ENCODE assay signal across 8 cellular contexts in genomic region chr4:3257691-3258482, GRCh38. TPM values are rescaled to one million over a fixed set of nuclear protein-coding genes. Genes with fewer than 3 reads are reported as not detected.
A peak's percentile ranks its signal among the peaks of the same experiment; 100 is the strongest.
DNase-seq lines count a peak whose midpoint lies in the region; ATAC-seq and TF ChIP-seq lines count a peak whose summit lies in the region.

No MANE protein-coding gene starts in this region.

- H3K36me3 ChIP-seq in OCI-LY7 (ENCODE audit: insufficient read depth, low read length) = no peaks in the 10 kb centered on the region
- no peaks in the 10 kb centered on the region for H3K36me3 ChIP-seq in hepatocyte (replicated peaks; ENCODE audit: insufficient read depth, low read depth)

- no peaks in the 10 kb centered on the region for H3K27me3 ChIP-seq in hepatocyte

- H3K4me2 ChIP-seq in OCI-LY7 (ENCODE audit: low read length) = no peak overlapping the region
- H3K4me2 ChIP-seq in hepatocyte = no peak overlapping the region

- intact Hi-C loops in OCI-LY7 (cut with micrococcal nuclease; ENCODE audit: unreplicated experiment) = no loop called here

- H3K79me2 ChIP-seq in OCI-LY7 (ENCODE audit: insufficient read depth, low read depth, low read length) (no peaks in the 10 kb centered on the region), hepatocyte (no peaks in the 10 kb centered on the region)

- H2AFZ ChIP-seq in OCI-LY7 (ENCODE audit: low read length) (no peak overlapping the region), hepatocyte (no peak overlapping the region)

- no peaks in the 10 kb centered on the region for H3K9me2 ChIP-seq in OCI-LY7 (ENCODE audit: insufficient read depth, low read length)
- no peaks in the 10 kb centered on the region for H3K9me2 ChIP-seq in hepatocyte (replicated peaks; ENCODE audit: insufficient read depth)

- DNase-seq in AG08396 (ENCODE audit: low spot score) = peak; percentile 73
- DNase-seq in NCI-H526 (lab: John Stamatoyannopoulos, UW) = peak; percentile 45 to 86
- DNase-seq in fibroblast of the aortic adventitia (ENCODE audit: low read depth) = peak; percentile 44
- no peak for DNase-seq in OCI-LY7 (ENCODE audit: low spot score)
- DNase-seq in hepatocyte (ENCODE audit: low spot score) = no peak
- no peak for DNase-seq in superior temporal gyrus (ENCODE audit: extremely low spot score)

- H3K27ac ChIP-seq in OCI-LY7 (ENCODE audit: low read depth, low read length, poor library complexity, severe bottlenecking) = no peak overlapping the region
- no peak overlapping the region for H3K27ac ChIP-seq in hepatocyte

- H3K4me3 ChIP-seq in fibroblast of the aortic adventitia (ENCODE audit: low read depth, low read length) (no peak overlapping the region), OCI-LY7 (ENCODE audit: low read depth, low read length, poor library complexity, severe bottlenecking) (no peak overlapping the region), hepatocyte (no peak overlapping the region)

- POLR2A ChIA-PET in OCI-LY7 (lab: Charles Lee) = interaction anchor here (0.6 kb wide), 2 partner anchors 20 to 419 kb away, joined by 3 read pairs; no protein-coding TSS in a partner anchor

- TF ChIP-seq CTCF in fibroblast of the aortic adventitia (IDR thresholded peaks at IDR 0.05; ENCODE audit: insufficient read depth, low read length) = no peak
- TF ChIP-seq CTCF in OCI-LY7 (conservative IDR thresholded peaks at IDR 0.05; ENCODE audit: low read length) = no peak
- TF ChIP-seq CTCF in hepatocyte (IDR thresholded peaks at IDR 0.05; ENCODE audit: poor library complexity) = no peak

- H3K9me3 ChIP-seq in OCI-LY7 (ENCODE audit: low read length) (no peaks in the 10 kb centered on the region), hepatocyte (ENCODE audit: low read depth) (no peaks in the 10 kb centered on the region)

- H3K4me1 ChIP-seq in OCI-LY7 (ENCODE audit: insufficient read depth, low read length, poor library complexity, severe bottlenecking) (no peaks in the 10 kb centered on the region), hepatocyte (ENCODE audit: insufficient read depth) (no peaks in the 10 kb centered on the region)

- no peaks in the 10 kb centered on the region for H4K20me1 ChIP-seq in OCI-LY7 (ENCODE audit: insufficient read depth, low read length)
- no peaks in the 10 kb centered on the region for H4K20me1 ChIP-seq in hepatocyte (ENCODE audit: insufficient read depth, poor library complexity, severe bottlenecking)

- no TSS peak for BruUV-seq in OCI-LY7 (replicated peaks; lab: Mats Ljungman, UMichigan)

- peak; percentile 61 for ATAC-seq in GM18907 (IDR thresholded peaks at IDR 0.05; ENCODE audit: unreplicated experiment)
- ATAC-seq in GM21526 (IDR thresholded peaks at IDR 0.05; ENCODE audit: low FRiP score, unreplicated experiment) = no peak

- CTCF ChIA-PET in OCI-LY7 (lab: Charles Lee; ENCODE audit: unreplicated experiment) = no interaction called here

- 97% methylated on average over 26 of the region's 26 CpGs for WGBS in hepatocyte (ENCODE audit: low lambda C conversion rate, missing lambda C conversion rate)

RNA-seq across cellular contexts. Expression of gene MSANTD1, which starts 8.9 kb away (rescaled TPM):
- total RNA-seq in fibroblast of the aortic adventitia (ENCODE audit: low replicate concordance) = 0.41 and 0.63 TPM in 2 replicates
- total RNA-seq in OCI-LY7 (2014; rRNA removed; shearing (Covaris generic)) = 0.08 and 0.13 TPM in 2 replicates
- total RNA-seq in OCI-LY7 (2022) = 0.53 and 1.0 TPM in 2 replicates
- total RNA-seq in hepatocyte = 0.08 and 0.57 TPM in 2 replicates
- polyA plus RNA-seq in hepatocyte = 0.30 and 0.51 TPM in 2 replicates

RNA-seq across cellular contexts. Expression of gene RGS12, which starts 34.9 kb away (rescaled TPM):
- total RNA-seq in fibroblast of the aortic adventitia (ENCODE audit: low replicate concordance) (15.1 and 36.7 TPM in 2 replicates), OCI-LY7 (2022) (5.2 and 6.5 TPM in 2 replicates), hepatocyte (22.5 and 33.6 TPM in 2 replicates)
- total RNA-seq in OCI-LY7 (2014; rRNA removed; shearing (Covaris generic)) = 6.4 and 9.4 TPM in 2 replicates
- 19.6 and 31.9 TPM in 2 replicates for polyA plus RNA-seq in hepatocyte

Comparison
In these comparisons a context has a peak if more than half of its experiments do, and no peak if none do; other contexts are left out.
1. DNase-seq: peak in AG08396 (single experiment), NCI-H526 (2 of 2) and fibroblast of the aortic adventitia (single experiment); none in OCI-LY7 (single experiment), hepatocyte (single experiment) and superior temporal gyrus (single experiment).